Comparison of ENCODE assay signal across 24 cellular contexts in the genomic region with DNA sequence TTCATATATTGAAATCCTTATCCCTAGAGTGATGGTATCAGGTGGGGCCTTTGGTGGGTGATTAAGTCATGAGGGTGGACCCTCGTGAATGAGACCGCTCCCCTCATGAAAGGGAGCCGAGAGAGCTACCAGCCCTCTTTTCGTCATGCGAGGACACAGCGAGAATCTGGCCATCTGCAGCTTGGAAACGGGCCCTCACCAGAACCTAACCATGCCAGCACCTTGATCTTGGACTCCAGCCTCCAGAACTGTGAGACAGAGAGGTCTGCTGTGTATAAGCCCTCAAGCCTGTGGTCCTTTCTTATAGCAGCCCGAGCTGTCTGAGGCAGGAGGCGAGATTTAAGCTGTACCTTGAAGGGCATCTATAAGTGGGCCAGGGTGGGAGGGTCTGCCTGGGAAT. TPM values are rescaled to one million over a fixed set of nuclear protein-coding genes. Genes with fewer than 3 reads are reported as not detected.
DNase-seq lines count a peak whose midpoint lies in the region; ATAC-seq, FAIRE-seq and TF ChIP-seq lines count a peak whose summit lies in the region.
"Had no signal": no experiment of that assay in that cellular context is flagged by ENCODE, and none has a peak within 500 bp of the region (broad histone marks: within the 10 kb centered on the region; RNA-seq: fewer than 3 reads in every experiment).

No MANE protein-coding gene starts in this region.

- H2AFZ ChIP-seq in neuronal stem cell (ENCODE audit: low read length), result no peak overlapping the region

- peaks cover 7% of the 10 kb centered on the region for H3K79me1 ChIP-seq in neuronal stem cell (ENCODE audit: low read depth, low read length)

- TF ChIP-seq CTCF in pancreas (IDR thresholded peaks at IDR 0.05), result no peak

- in situ Hi-C loops in G401 (cut with HindIII; ENCODE audit: low sequenced_read_pairs), result no loop called here

- no peak overlapping the region for H2BK120ac ChIP-seq in neuronal stem cell (ENCODE audit: low read depth, low read length)

- H4K8ac ChIP-seq in neuronal stem cell (ENCODE audit: low read depth, low read length), result no peak overlapping the region

- DNase-seq in G401 (ENCODE audit: low spot score), result peak; percentile 53
- DNase-seq in cerebellar cortex (ENCODE audit: low spot score), result peak; percentile 47
- DNase-seq in neuronal stem cell (ENCODE audit: low spot score), result no peak
- no peak for DNase-seq in pancreas
- DNase-seq: 8988T; ACHN; BE2C; CD4-positive, CD25-positive, alpha-beta regulatory T cell; CD8-positive, alpha-beta memory T cell; COR-L47; DMS 273 treated with DMSO at 0.1 percent for 48 hours; DMS153; DMS53; DMS79; DND-41; EL; GF-D8 had no signal

- peak overlapping the region; percentile 71 for H3K14ac ChIP-seq in neuronal stem cell (ENCODE audit: low read length)

- no CpG with 5 or more reads among the region's 9 CpGs for WGBS in neuronal stem cell (ENCODE audit: extremely low coverage in 2 of 2, insufficient read length in 2 of 2, insufficient replicate concordance in 1 of 2), 2 donors
- WGBS in pancreas, 2 donors, result 46% methylated on average over 9 of the region's 9 CpGs

- no peak overlapping the region for H3K4me3 ChIP-seq in neuronal stem cell (ENCODE audit: low read length in 2 of 2)
- H3K4me3 ChIP-seq in pancreas, result no peak overlapping the region
- H3K4me3 ChIP-seq: BLaER1, GM12878 had no signal

- H3K4ac ChIP-seq in neuronal stem cell (ENCODE audit: low read length), result no peak overlapping the region

- peak overlapping the region; percentile 49 for H2BK15ac ChIP-seq in neuronal stem cell (ENCODE audit: low read length)

- intact Hi-C loops in pancreas (cut with DNase I), result no loop called here

- H3K18ac ChIP-seq in neuronal stem cell (ENCODE audit: low read length), result no peak overlapping the region

- no peak for FAIRE-seq in pancreas (lab: Jason Lieb, UNC)
- FAIRE-seq: A204.1, G401.6, GM12878, GM12892, GM18507 had no signal

- no peak overlapping the region for H3K4me2 ChIP-seq in neuronal stem cell (ENCODE audit: insufficient read depth, low read length, poor library complexity, severe bottlenecking)
- H3K4me2 ChIP-seq: BLaER1 had no signal

- H4K91ac ChIP-seq in neuronal stem cell (ENCODE audit: low read depth, low read length, poor library complexity), result no peak overlapping the region

- H3K36me3 ChIP-seq in neuronal stem cell (replicated peaks in 1 of 2; ENCODE audit: control insufficient read depth in 2 of 2, insufficient read depth in 2 of 2, low read length in 2 of 2) (no peaks in the 10 kb centered on the region), pancreas (no peaks in the 10 kb centered on the region)
- H3K36me3 ChIP-seq: BE2C, BLaER1 had no signal

- no peak overlapping the region for H2BK12ac ChIP-seq in neuronal stem cell (ENCODE audit: low read length)

- H3K4me1 ChIP-seq in neuronal stem cell (ENCODE audit: control insufficient read depth in 2 of 2, insufficient read depth in 1 of 2, low read depth in 1 of 2, low read length in 2 of 2), result peaks cover 8 to 11% of the 10 kb centered on the region in 2 donors
- H3K4me1 ChIP-seq in pancreas, result no peaks in the 10 kb centered on the region

- no peak for ATAC-seq in pancreas
- no peak for ATAC-seq in GM21390 (IDR thresholded peaks at IDR 0.05; ENCODE audit: unreplicated experiment)
- ATAC-seq: GM12878 had no signal

- H3K9me3 ChIP-seq in neuronal stem cell (replicated peaks in 1 of 2; ENCODE audit: control insufficient read depth in 2 of 2, insufficient read depth in 1 of 2, low read depth in 1 of 2, low read length in 2 of 2), result peaks cover 3 to 14% of the 10 kb centered on the region in 2 donors
- no peaks in the 10 kb centered on the region for H3K9me3 ChIP-seq in pancreas

- no peak overlapping the region for H2BK5ac ChIP-seq in neuronal stem cell (ENCODE audit: low read length)

- peaks cover 0 to 12% (median 0%) of the 10 kb centered on the region in 3 experiments for H3K27me3 ChIP-seq in neuronal stem cell (ENCODE audit: control insufficient read depth in 3 of 3, insufficient read depth in 3 of 3, low read depth in 1 of 3, low read length in 3 of 3)
- H3K27me3 ChIP-seq in pancreas, result no peaks in the 10 kb centered on the region
- H3K27me3 ChIP-seq: BLaER1 had no signal

- H2AK5ac ChIP-seq in neuronal stem cell (ENCODE audit: low read depth, low read length), result peak overlapping the region; percentile 68

- H3K23ac ChIP-seq in neuronal stem cell (ENCODE audit: low read depth, low read length, poor library complexity), result no peak overlapping the region

- H3K9ac ChIP-seq in neuronal stem cell (ENCODE audit: low read depth, low read length, poor library complexity), result no peak overlapping the region
- H3K9ac ChIP-seq: BLaER1 had no signal

- H3K27ac ChIP-seq in neuronal stem cell (replicated peaks; ENCODE audit: low read length) (no peak overlapping the region), pancreas (no peak overlapping the region)
- H3K27ac ChIP-seq: BLaER1 had no signal

RNA-seq across cellular contexts. Expression of gene ACSF3, which starts 23.7 kb away (rescaled TPM):
- total RNA-seq in G401 (2014; rRNA removed; shearing (Covaris generic)), result 38.0 and 38.7 TPM in 2 replicates
- polyA plus RNA-seq in neuronal stem cell (2013, experiment 1 of 2), result 8.9 TPM
- 9.7 TPM for polyA plus RNA-seq in neuronal stem cell (2013, experiment 2 of 2)
- total RNA-seq in pancreas, result 10 to 100 TPM; 17.3 to 26.6 (median 18.9) TPM
- 10 to 100 TPM; 32.6 to 36.9 TPM for polyA plus RNA-seq in pancreas

Comparison
In these comparisons a context has a peak if more than half of its experiments do, and no peak if none do; other contexts are left out.
1. DNase-seq: peak in G401 (single experiment) and cerebellar cortex (single experiment); none in neuronal stem cell (single experiment) and pancreas (0 of 6).